In genomic region chr3:141686477-141687280, GRCh38 we compare ENCODE assay signal across 1 cellular context.
TF ChIP-seq lines count a peak whose summit lies in the region.

No MANE protein-coding gene starts in this region.

TF ChIP-seq in K562, 482 proteins besides CTCF, POLR2A, EP300 and RAD21 (continued from another document):
- TF ChIP-seq ZNF318 (IDR thresholded peaks at IDR 0.05; ENCODE audit: borderline replicate concordance in 1 of 2, low read depth in 1 of 2) (peak in 1 of 2 experiments; percentile 84; a peak in 2 of 4 replicates), HES1 (IDR thresholded peaks at IDR 0.05; ENCODE audit: low read depth) (0 out of 2 replicates have a peak, but pooled peaks have one; percentile 18), STAG1 (CRISPR knock-in tag; IDR thresholded peaks at IDR 0.05; ENCODE audit: borderline replicate concordance) (no peak)
